ENCODE assay signal across 8 cellular contexts in genomic region chr14:73027546-73027945, GRCh38. TPM values are rescaled to one million over a fixed set of nuclear protein-coding genes. Genes with fewer than 3 reads are reported as not detected.
DNase-seq lines count a peak whose midpoint lies in the region; ATAC-seq and TF ChIP-seq lines count a peak whose summit lies in the region.

No MANE protein-coding gene starts in this region.

- H3K79me2 ChIP-seq in H9 (ENCODE audit: insufficient read depth, low read length) (no peaks in the 10 kb centered on the region), SU-DHL-6 (ENCODE audit: insufficient read depth, low read length) (peaks cover 6% of the 10 kb centered on the region; the same call in 1 of the 2 replicates)

- TF ChIP-seq CTCF in H9 (conservative IDR thresholded peaks at IDR 0.05) (no peak), SU-DHL-6 (IDR thresholded peaks at IDR 0.05; ENCODE audit: insufficient read depth, low read length, poor library complexity, severe bottlenecking) (no peak), fibroblast of pulmonary artery (IDR thresholded peaks at IDR 0.05; ENCODE audit: low read length, missing control alignments) (no peak)

- H3K4me1 ChIP-seq in H9 (ENCODE audit: insufficient read depth, low read length): no peaks in the 10 kb centered on the region

- no peak overlapping the region for H2BK120ac ChIP-seq in H9 (ENCODE audit: low read depth, low read length, poor library complexity, severe bottlenecking)

- no peaks in the 10 kb centered on the region for H4K20me1 ChIP-seq in H9 (ENCODE audit: control insufficient read depth, insufficient read depth, insufficient read length)
- H4K20me1 ChIP-seq in SU-DHL-6 (ENCODE audit: low read depth, low read length): no peaks in the 10 kb centered on the region

- DNase-seq in H9: no peak
- DNase-seq in fibroblast of pulmonary artery (ENCODE audit: low read depth): no peak
- no peak for DNase-seq in skeletal muscle cell (ENCODE audit: low read depth)
- no peak for DNase-seq in COR-L47 (lab: John Stamatoyannopoulos, UW)
- no peak for DNase-seq in NCI-H748 (lab: John Stamatoyannopoulos, UW; ENCODE audit: unreplicated experiment)

- ATAC-seq in esophagus mucosa: no peak
- ATAC-seq in GM18861 (IDR thresholded peaks at IDR 0.05; ENCODE audit: unreplicated experiment): no peak

- H3K14ac ChIP-seq in H9 (ENCODE audit: insufficient read depth, low read length): no peak overlapping the region

- peak overlapping the region; percentile 88 to 96 for H3K4me3 Mint-ChIP-seq in H9

- H3F3A ChIP-seq in SU-DHL-6 (ENCODE audit: insufficient read depth): 0 out of 2 replicates have a peak, but pooled peaks cover 4% of the 10 kb centered on the region

- no peak overlapping the region for H3K56ac ChIP-seq in H9 (ENCODE audit: insufficient read length, low read depth, low read length)

- H3K4me3 ChIP-seq in SU-DHL-6 (ENCODE audit: insufficient read depth, low read length, poor library complexity, severe bottlenecking): peak overlapping the region; percentile 92
- H3K4me3 ChIP-seq in fibroblast of pulmonary artery (replicated peaks; ENCODE audit: low read depth, low read length): peak overlapping the region; percentile 87
- H3K4me3 ChIP-seq in skeletal muscle cell (ENCODE audit: low read depth, low read length): peak overlapping the region; percentile 79

- peaks cover 8% of the 10 kb centered on the region for H3K79me1 ChIP-seq in H9 (ENCODE audit: insufficient read depth, low read depth, low read length, poor library complexity, severe bottlenecking)

- peak overlapping the region; percentile 57 for H3K4me2 ChIP-seq in H9 (ENCODE audit: insufficient read depth, insufficient read length, low read length)
- H3K4me2 ChIP-seq in SU-DHL-6 (ENCODE audit: low read depth, low read length, poor library complexity, severe bottlenecking): peak overlapping the region; percentile 89

- no CpG with 5 or more reads among the region's 3 CpGs for WGBS in H9 (ENCODE audit: extremely low coverage, insufficient read length, low lambda C conversion rate)

- H4K91ac ChIP-seq in H9 (ENCODE audit: insufficient read length, low read depth, low read length): no peak overlapping the region

- H2AK5ac ChIP-seq in H9 (ENCODE audit: insufficient read length, low read length): no peak overlapping the region

- no peak overlapping the region for H4K5ac ChIP-seq in H9 (ENCODE audit: insufficient read length, low read depth, low read length)

- H3K9ac ChIP-seq in H9 (ENCODE audit: extremely low read depth, insufficient read length, low read length): no peak overlapping the region
- H3K9ac ChIP-seq in SU-DHL-6 (ENCODE audit: low read length): peak overlapping the region; percentile 64

- no peak overlapping the region for H2BK15ac ChIP-seq in H9 (ENCODE audit: low read depth, low read length)

- H3K18ac ChIP-seq in H9 (ENCODE audit: insufficient read length, low read depth, low read length): no peak overlapping the region

- H3K27me3 ChIP-seq in H9 (ENCODE audit: insufficient read depth, low read length) (no peaks in the 10 kb centered on the region), SU-DHL-6 (ENCODE audit: low read length) (no peaks in the 10 kb centered on the region)

- no peak overlapping the region for H4K8ac ChIP-seq in H9 (replicated peaks; ENCODE audit: insufficient read length, low read depth, low read length)

- H3K36me3 Mint-ChIP-seq in H9 (ENCODE audit: insufficient read depth in 1 of 3, low read depth in 3 of 3): peaks cover 7 to 17% (median 16%) of the 10 kb centered on the region in 3 experiments; a peak in 6 of 7 replicates

- no peak overlapping the region for H3K23ac ChIP-seq in H9 (ENCODE audit: insufficient read length, low read depth, low read length)

- H2BK20ac ChIP-seq in H9 (ENCODE audit: low read depth, low read length, poor library complexity, severe bottlenecking): no peak overlapping the region

- peaks cover 22 to 24% of the 10 kb centered on the region in 2 experiments for H3K4me1 Mint-ChIP-seq in H9

- H3K36me3 ChIP-seq in SU-DHL-6 (ENCODE audit: low read length): peaks cover 5% of the 10 kb centered on the region

- H3K9me2 ChIP-seq in SU-DHL-6 (replicated peaks; ENCODE audit: insufficient read depth, low read length): no peaks in the 10 kb centered on the region

- H3K23me2 ChIP-seq in H9 (ENCODE audit: insufficient read length, low read depth, low read length, poor library complexity, severe bottlenecking): peaks cover 5% of the 10 kb centered on the region

- H2AFZ ChIP-seq in H9 (ENCODE audit: low read length) (no peak overlapping the region), SU-DHL-6 (ENCODE audit: low read depth, low read length, severe bottlenecking) (peak overlapping the region; percentile 90)

- H3K9me3 ChIP-seq in H9 (ENCODE audit: control insufficient read depth, low read depth, low read length) (no peaks in the 10 kb centered on the region), SU-DHL-6 (ENCODE audit: insufficient read depth, low read length) (no peaks in the 10 kb centered on the region)

- no peak overlapping the region for H3K4ac ChIP-seq in H9 (ENCODE audit: low read depth, low read length)

- H3K27ac Mint-ChIP-seq in H9: peak overlapping the region in 2 of 3 experiments; percentile 88 to 98; a peak in 4 of 7 replicates

- no peak overlapping the region for H3K27ac ChIP-seq in H9 (ENCODE audit: insufficient read length, low read depth, low read length)
- H3K27ac ChIP-seq in SU-DHL-6 (ENCODE audit: low read depth, low read length): 0 out of 2 replicates have a peak overlapping the region, but pooled peaks have one; percentile 1

- H3K27me3 Mint-ChIP-seq in H9 (ENCODE audit: low read depth): no peaks in the 10 kb centered on the region

- no peak overlapping the region for H2BK12ac ChIP-seq in H9 (ENCODE audit: insufficient read length, low read depth, low read length)

- H3T11ph ChIP-seq in H9 (ENCODE audit: low read length): no peak overlapping the region

- H3K9me3 Mint-ChIP-seq in H9: no peaks in the 10 kb centered on the region

- no peak overlapping the region for H2BK5ac ChIP-seq in H9 (ENCODE audit: insufficient read length, low read length)

RNA-seq across cellular contexts. Expression of gene ZFYVE1, which starts 0.6 kb away (rescaled TPM):
- 14.2 and 14.7 TPM in 2 replicates for total RNA-seq in H9 (2021)
- 10.7 TPM for total RNA-seq in esophagus mucosa

RNA-seq across cellular contexts. Expression of gene RBM25, which starts 30.8 kb away (rescaled TPM):
- total RNA-seq in H9 (2021): 133 and 138 TPM in 2 replicates
- total RNA-seq in esophagus mucosa: 35.1 TPM
